ENCODE assay signal across 8 cellular contexts in genomic region chr6:68693271-68693670, GRCh38. TPM values are rescaled to one million over a fixed set of nuclear protein-coding genes. Genes with fewer than 3 reads are reported as not detected.
"Had no signal": no experiment of that assay in that cellular context is flagged by ENCODE, and none has a peak within 500 bp of the region (broad histone marks: within the 10 kb centered on the region; RNA-seq: fewer than 3 reads in every experiment).

No MANE protein-coding gene starts in this region.

- H3K27me3 Mint-ChIP-seq: IgD-negative memory B cell had no signal

- H3K9me3 Mint-ChIP-seq: IgD-negative memory B cell had no signal

- H3K4me3 Mint-ChIP-seq: IgD-negative memory B cell had no signal

- ATAC-seq: HepG2 had no signal

- H3K27ac ChIP-seq: HL-60 had no signal

- H3K4me1 Mint-ChIP-seq: IgD-negative memory B cell had no signal

- H3K27ac Mint-ChIP-seq: IgD-negative memory B cell had no signal

- FAIRE-seq: HepG2, HTR-8/SVneo had no signal

- H3K36me3 Mint-ChIP-seq: IgD-negative memory B cell had no signal

- DNase-seq: IMR-90, KBM-7, KG1 had no signal

RNA-seq across cellular contexts. Expression of gene ADGRB3, which starts 58.2 kb away (rescaled TPM):
- total RNA-seq: HepG2, HT-29, IMR-90 had no signal
- polyA plus RNA-seq: HepG2, IgD-negative memory B cell, IMR-90 had no signal
